Comparison of ENCODE assay signal across 13 cellular contexts in genomic region chr2:206361407-206362045, GRCh38.
DNase-seq lines count a peak whose midpoint lies in the region; ATAC-seq, FAIRE-seq and TF ChIP-seq lines count a peak whose summit lies in the region.
"Had no signal": no experiment of that assay in that cellular context is flagged by ENCODE, and none has a peak within 500 bp of the region (broad histone marks: within the 10 kb centered on the region; RNA-seq: fewer than 3 reads in every experiment).

No MANE protein-coding gene starts in this region.

- intact Hi-C loops in pancreas (cut with DNase I) = no loop called here

- peaks cover 0 to 5% (median 1%) of the 10 kb centered on the region in 6 donors for H3K9me3 Mint-ChIP-seq in immature natural killer cell

- DNase-seq in GM12865 (ENCODE audit: low read depth) = peak; percentile 36
- DNase-seq in RWPE1 (ENCODE audit: low spot score) = peak; percentile 15
- no peak for DNase-seq in immature natural killer cell
- no peak for DNase-seq in pancreas
- DNase-seq in DMS153 treated with DMSO at 0.1 percent for 48 hours (lab: John Stamatoyannopoulos, UW; ENCODE audit: unreplicated experiment) = no peak
- DNase-seq: caudate nucleus, NCI-H1930 had no signal

- H3K9me3 ChIP-seq in pancreas = peaks cover 0 to 2% (median 0%) of the 10 kb centered on the region in 4 donors

- ATAC-seq in GM18870 (IDR thresholded peaks at IDR 0.05; ENCODE audit: unreplicated experiment) (peak; percentile 84), HG02884 (IDR thresholded peaks at IDR 0.05; ENCODE audit: unreplicated experiment) (peak; percentile 91), pancreas (no peak), GM21737 (IDR thresholded peaks at IDR 0.05; ENCODE audit: unreplicated experiment) (no peak)
- ATAC-seq: HepG2 had no signal

- H3K27me3 Mint-ChIP-seq in immature natural killer cell (ENCODE audit: low read depth in 3 of 3) = peaks cover 0 to 2% (median 1%) of the 10 kb centered on the region in 3 donors
- H3K27me3 Mint-ChIP-seq: CD4-positive, CD25-positive, alpha-beta regulatory T cell had no signal

- H3K27me3 ChIP-seq in pancreas = no peaks in the 10 kb centered on the region

- no peaks in the 10 kb centered on the region for H3K36me3 ChIP-seq in pancreas

- no peaks in the 10 kb centered on the region for H3K4me1 ChIP-seq in pancreas

- no peak overlapping the region for H3K27ac ChIP-seq in RWPE1
- H3K27ac ChIP-seq in pancreas = no peak overlapping the region

- CTCF ChIA-PET in RWPE1 (lab: Yijun Ruan, JAX) = no interaction called here

- H3K4me3 Mint-ChIP-seq in immature natural killer cell = no peak overlapping the region
- H3K4me3 Mint-ChIP-seq: CD4-positive, CD25-positive, alpha-beta regulatory T cell; nephron had no signal

- H3K4me1 Mint-ChIP-seq in immature natural killer cell = no peaks in the 10 kb centered on the region
- H3K4me1 Mint-ChIP-seq: CD4-positive, CD25-positive, alpha-beta regulatory T cell; nephron had no signal

- no peaks in the 10 kb centered on the region for H3K36me3 Mint-ChIP-seq in immature natural killer cell
- H3K36me3 Mint-ChIP-seq: CD4-positive, CD25-positive, alpha-beta regulatory T cell had no signal

- no peak overlapping the region for H3K27ac Mint-ChIP-seq in immature natural killer cell
- H3K27ac Mint-ChIP-seq: CD4-positive, CD25-positive, alpha-beta regulatory T cell; nephron had no signal

- no peak overlapping the region for H3K4me3 ChIP-seq in GM12865 (ENCODE audit: low read depth, low read length)
- no peak overlapping the region for H3K4me3 ChIP-seq in pancreas

- POLR2A ChIA-PET in RWPE1 (lab: Yijun Ruan, JAX; ENCODE audit: low non-redundant PET) = no interaction called here

- FAIRE-seq in pancreas (lab: Jason Lieb, UNC) = no peak
- FAIRE-seq: HepG2 had no signal

- WGBS in pancreas, 2 donors = 93 to 95% methylated on average over 2 of the region's 2 CpGs

- TF ChIP-seq CTCF in GM12865 (IDR thresholded peaks at IDR 0.05; ENCODE audit: insufficient read depth, low read depth, low read length, missing control alignments) (no peak), RWPE1 (conservative IDR thresholded peaks at IDR 0.05; ENCODE audit: low read depth) (no peak), pancreas (IDR thresholded peaks at IDR 0.05) (no peak)

Comparison
In these comparisons a context has a peak if more than half of its experiments do, and no peak if none do; other contexts are left out.
1. DNase-seq: peak in GM12865 (single experiment) and RWPE1 (single experiment); none in immature natural killer cell (0 of 3), pancreas (0 of 6) and DMS153 treated with DMSO at 0.1 percent for 48 hours (single experiment).
2. ATAC-seq: peak in GM18870 (single experiment) and HG02884 (single experiment); none in pancreas (0 of 4) and GM21737 (single experiment).